ENCODE assay signal across 23 cellular contexts in genomic region chr9:28720746-28721145, GRCh38.
DNase-seq lines count a peak whose midpoint lies in the region; ATAC-seq, FAIRE-seq and TF ChIP-seq lines count a peak whose summit lies in the region.
"Had no signal": no experiment of that assay in that cellular context is flagged by ENCODE, and none has a peak within 500 bp of the region (broad histone marks: within the 10 kb centered on the region; RNA-seq: fewer than 3 reads in every experiment).

No MANE protein-coding gene starts in this region.

- H3K27ac Mint-ChIP-seq in Calu3 (ENCODE audit: unreplicated experiment): no peak overlapping the region
- H3K27ac Mint-ChIP-seq: CD4-positive, CD25-positive, alpha-beta regulatory T cell; CD8-positive, alpha-beta memory T cell; GM23338 had no signal

- BruUV-seq in Calu3 (replicated peaks; lab: Mats Ljungman, UMichigan): no TSS peak

- H3K4me3 Mint-ChIP-seq in Calu3 (ENCODE audit: low read depth, unreplicated experiment): no peak overlapping the region
- H3K4me3 Mint-ChIP-seq: CD4-positive, CD25-positive, alpha-beta regulatory T cell; CD8-positive, alpha-beta memory T cell; GM23338 had no signal

- no peak overlapping the region for H3K27ac ChIP-seq in substantia nigra (ENCODE audit: low read depth, low read length, poor library complexity, severe bottlenecking)

- no peak for ATAC-seq in HG02973 (IDR thresholded peaks at IDR 0.05; ENCODE audit: unreplicated experiment)
- ATAC-seq: GM23338, K562 had no signal

- no peaks in the 10 kb centered on the region for H3K27me3 Mint-ChIP-seq in Calu3 (ENCODE audit: unreplicated experiment)
- H3K27me3 Mint-ChIP-seq: CD4-positive, CD25-positive, alpha-beta regulatory T cell; CD8-positive, alpha-beta memory T cell had no signal

- FAIRE-seq in bronchial epithelial cell (lab: Jason Lieb, UNC): no peak
- FAIRE-seq: H54, HTR-8/SVneo, K562 had no signal

- H3K4me1 Mint-ChIP-seq in Calu3 (ENCODE audit: low read depth, unreplicated experiment): no peaks in the 10 kb centered on the region
- H3K4me1 Mint-ChIP-seq: CD4-positive, CD25-positive, alpha-beta regulatory T cell; CD8-positive, alpha-beta memory T cell; GM23338 had no signal

- H3K9me3 Mint-ChIP-seq in Calu3 (ENCODE audit: low read depth, unreplicated experiment): no peaks in the 10 kb centered on the region
- H3K9me3 Mint-ChIP-seq: GM23338 had no signal

- intact Hi-C loops in Calu3 (cut with micrococcal nuclease; ENCODE audit: unreplicated experiment): no loop called here

- peak; percentile 3 for DNase-seq in A172 (ENCODE audit: low spot score)
- DNase-seq in ELR (ENCODE audit: low read depth): peak; percentile 0
- DNase-seq in bronchial epithelial cell (ENCODE audit: low read depth): peak; percentile 12
- DNase-seq in kidney tubule cell (ENCODE audit: low spot score): peak; percentile 37
- no peak for DNase-seq in substantia nigra (lab: John Stamatoyannopoulos, UW)
- DNase-seq in Calu3: no peak
- DNase-seq: 8988T; ACHN; BE2C; C1 segment of cervical spinal cord; Caco-2; CD4-positive, CD25-positive, alpha-beta regulatory T cell; CD8-positive, alpha-beta memory T cell; DMS153; DMS79; GF-D8; HCEC 1CT; IMR-90 had no signal

- TF ChIP-seq CTCF in bronchial epithelial cell (IDR thresholded peaks at IDR 0.05; ENCODE audit: insufficient read depth, low read length, severe bottlenecking) (no peak), Calu3 (IDR thresholded peaks at IDR 0.05; ENCODE audit: unreplicated experiment) (no peak)

- CTCF ChIA-PET in Calu3 (lab: Charles Lee): no interaction called here

- H3K36me3 ChIP-seq in bronchial epithelial cell (ENCODE audit: control insufficient read depth, insufficient read depth, low read length): no peaks in the 10 kb centered on the region
- H3K36me3 ChIP-seq: BE2C had no signal

- H3K36me3 Mint-ChIP-seq in Calu3 (ENCODE audit: insufficient read depth, unreplicated experiment): no peaks in the 10 kb centered on the region
- H3K36me3 Mint-ChIP-seq: CD4-positive, CD25-positive, alpha-beta regulatory T cell; CD8-positive, alpha-beta memory T cell had no signal

- no peaks in the 10 kb centered on the region for H3K27me3 ChIP-seq in bronchial epithelial cell (ENCODE audit: control insufficient read depth, insufficient read depth, low read length)
- H3K27me3 ChIP-seq: BE2C had no signal

- H3K4me3 ChIP-seq in bronchial epithelial cell (ENCODE audit: low read depth, low read length): no peak overlapping the region
- H3K4me3 ChIP-seq: GM23338, K562 had no signal

Comparison
In these comparisons a context has a peak if more than half of its experiments do, and no peak if none do; other contexts are left out.
1. DNase-seq: peak in A172 (single experiment), ELR (single experiment), bronchial epithelial cell (single experiment) and kidney tubule cell (single experiment); none in substantia nigra (0 of 49) and Calu3 (single experiment).